8 cellular contexts compared by ENCODE assay signal in genomic region chr2:239401450-239402227, GRCh38. TPM values are rescaled to one million over a fixed set of nuclear protein-coding genes. Genes with fewer than 3 reads are reported as not detected.
A peak's percentile ranks its signal among the peaks of the same experiment; 100 is the strongest.
DNase-seq lines count a peak whose midpoint lies in the region; ATAC-seq, FAIRE-seq and TF ChIP-seq lines count a peak whose summit lies in the region.

No MANE protein-coding gene starts in this region.

- peak overlapping the region; percentile 92 for H3K4me3 Mint-ChIP-seq in central memory CD8-positive, alpha-beta T cell

- H3K4me3 ChIP-seq in WI38 (ENCODE audit: low read depth, low read length): peak overlapping the region; percentile 69
- H3K4me3 ChIP-seq in kidney (ENCODE audit: low read length in 2 of 2): peak overlapping the region; percentile 63 to 90

- H3K36me3 Mint-ChIP-seq in central memory CD8-positive, alpha-beta T cell (ENCODE audit: insufficient read depth): peaks cover 18% of the 10 kb centered on the region

- peak overlapping the region; percentile 98 for H3K27ac Mint-ChIP-seq in central memory CD8-positive, alpha-beta T cell (ENCODE audit: low read depth)

- peak overlapping the region; percentile 45 to 99 for H3K9ac ChIP-seq in kidney (ENCODE audit: low read length in 2 of 2)

- TF ChIP-seq CTCF in WI38 (IDR thresholded peaks at IDR 0.05; ENCODE audit: low read depth, low read length) (no peak), kidney (IDR thresholded peaks at IDR 0.05; ENCODE audit: borderline replicate concordance, extremely low read depth, insufficient read depth) (no peak)

- H3K9me3 Mint-ChIP-seq in central memory CD8-positive, alpha-beta T cell: no peaks in the 10 kb centered on the region

- DNase-seq in AML-193 (lab: John Stamatoyannopoulos, UW) (peak; percentile 71 to 82), NCI-H2227 (lab: John Stamatoyannopoulos, UW; ENCODE audit: unreplicated experiment) (peak; percentile 96), kidney (peak; percentile 99)
- peak; percentile 91 to 93 for DNase-seq in central memory CD8-positive, alpha-beta T cell (ENCODE audit: low spot score in 2 of 2)
- peak; percentile 80 to 90 (median 85) for DNase-seq in stimulated activated CD4-positive, alpha-beta T cell treated with anti-CD3 and anti-CD28 coated beads, Interleukin-12 subunit alpha, Interleukin-12 subunit beta, amount 100 ng/mL, for 48 hours (ENCODE audit: low read depth in 2 of 3, low spot score in 1 of 3)

- H3K27me3 Mint-ChIP-seq in central memory CD8-positive, alpha-beta T cell: no peaks in the 10 kb centered on the region

- no peaks in the 10 kb centered on the region for H3K36me3 ChIP-seq in kidney (ENCODE audit: control insufficient read depth in 1 of 2, insufficient read depth in 2 of 2, low read length in 2 of 2)

- ATAC-seq in GM19023 (IDR thresholded peaks at IDR 0.05; ENCODE audit: unreplicated experiment): peak; percentile 62
- peak; percentile 58 for ATAC-seq in HG03175 (IDR thresholded peaks at IDR 0.05; ENCODE audit: unreplicated experiment)
- peak; percentile 62 for ATAC-seq in central memory CD8-positive, alpha-beta T cell (replicated peaks; ENCODE audit: extremely low read depth, poor library complexity, severe bottlenecking)

- H3K9me3 ChIP-seq in kidney (ENCODE audit: control insufficient read depth in 1 of 2, low read length in 2 of 2): no peaks in the 10 kb centered on the region

- peaks cover 2 to 7% of the 10 kb centered on the region in 2 donors for H3K4me1 ChIP-seq in kidney (ENCODE audit: control insufficient read depth in 1 of 2, insufficient read depth in 1 of 2, low read depth in 1 of 2, low read length in 2 of 2)

- H3K27ac ChIP-seq in kidney (ENCODE audit: low read depth in 2 of 2, low read length in 2 of 2): peak overlapping the region; percentile 99 to 100

- no peak for FAIRE-seq in kidney (lab: Jason Lieb, UNC)

- peaks cover 33% of the 10 kb centered on the region for H3K4me1 Mint-ChIP-seq in central memory CD8-positive, alpha-beta T cell

- intact Hi-C loops in kidney (cut with DNase I): no loop called here

RNA-seq across cellular contexts. Expression of gene HDAC4, which starts 0.8 kb away (rescaled TPM):
- 56.8 TPM for total RNA-seq in kidney
- 2.2 TPM for polyA plus RNA-seq in kidney (ENCODE audit: insufficient read depth, low read depth, low replicate concordance)

Comparison
In these comparisons a context has a peak if more than half of its experiments do, and no peak if none do; other contexts are left out.
1. Peak in every context shown above with its lines: DNase-seq, ATAC-seq, H3K4me3 ChIP-seq and H3K27ac ChIP-seq.